Comparison of ENCODE assay signal across 11 cellular contexts in genomic region chr17:42290577-42290976, GRCh38. TPM values are rescaled to one million over a fixed set of nuclear protein-coding genes. Genes with fewer than 3 reads are reported as not detected.
A peak's percentile ranks its signal among the peaks of the same experiment; 100 is the strongest.
DNase-seq lines count a peak whose midpoint lies in the region; ATAC-seq and TF ChIP-seq lines count a peak whose summit lies in the region.
"Had no signal": no experiment of that assay in that cellular context is flagged by ENCODE, and none has a peak within 500 bp of the region (broad histone marks: within the 10 kb centered on the region; RNA-seq: fewer than 3 reads in every experiment).

No MANE protein-coding gene starts in this region.

- peaks cover 32% of the 10 kb centered on the region for H3K36me3 ChIP-seq in CD4-positive, CD25-positive, alpha-beta regulatory T cell (ENCODE audit: control insufficient read depth, insufficient read depth, low read length)
- H3K36me3 ChIP-seq: WERI-Rb-1 had no signal

- H3K9me3 Mint-ChIP-seq in CD4-positive, CD25-positive, alpha-beta regulatory T cell: no peaks in the 10 kb centered on the region
- no peaks in the 10 kb centered on the region for H3K9me3 Mint-ChIP-seq in activated naive CD8-positive, alpha-beta T cell (ENCODE audit: low read depth)
- no peaks in the 10 kb centered on the region for H3K9me3 Mint-ChIP-seq in natural killer cell

- H3K4me3 Mint-ChIP-seq in CD4-positive, CD25-positive, alpha-beta regulatory T cell: peak overlapping the region; percentile 89 to 97 (median 94)
- H3K4me3 Mint-ChIP-seq in activated naive CD8-positive, alpha-beta T cell: peak overlapping the region; percentile 97
- H3K4me3 Mint-ChIP-seq in natural killer cell: peak overlapping the region; percentile 75

- no peaks in the 10 kb centered on the region for H3K27me3 Mint-ChIP-seq in CD4-positive, CD25-positive, alpha-beta regulatory T cell
- H3K27me3 Mint-ChIP-seq in activated naive CD8-positive, alpha-beta T cell: no peaks in the 10 kb centered on the region
- no peaks in the 10 kb centered on the region for H3K27me3 Mint-ChIP-seq in natural killer cell (ENCODE audit: low read depth in 2 of 2)

- H3K36me3 Mint-ChIP-seq in CD4-positive, CD25-positive, alpha-beta regulatory T cell: peaks cover 23% of the 10 kb centered on the region
- peaks cover 19% of the 10 kb centered on the region for H3K36me3 Mint-ChIP-seq in activated naive CD8-positive, alpha-beta T cell
- H3K36me3 Mint-ChIP-seq in natural killer cell: no peaks in the 10 kb centered on the region

- H3K27me3 ChIP-seq in CD4-positive, CD25-positive, alpha-beta regulatory T cell (ENCODE audit: control insufficient read depth, insufficient read depth, low read length): no peaks in the 10 kb centered on the region

- ATAC-seq in CD4-positive, CD25-positive, alpha-beta regulatory T cell (ENCODE audit: low read depth in 2 of 2): no peak
- no peak for ATAC-seq in natural killer cell
- no peak for ATAC-seq in HG03469 (IDR thresholded peaks at IDR 0.05; ENCODE audit: unreplicated experiment)
- no peak for ATAC-seq in HG03280 (IDR thresholded peaks at IDR 0.05; ENCODE audit: unreplicated experiment)

- no peaks in the 10 kb centered on the region for H3K9me3 ChIP-seq in CD4-positive, CD25-positive, alpha-beta regulatory T cell (ENCODE audit: control insufficient read depth in 2 of 2, low read length in 2 of 2)

- H3K4me3 ChIP-seq in CD4-positive, CD25-positive, alpha-beta regulatory T cell (ENCODE audit: low read depth, low read length): peak overlapping the region; percentile 55

- H3K4me1 Mint-ChIP-seq in CD4-positive, CD25-positive, alpha-beta regulatory T cell: peaks cover 7 to 63% (median 51%) of the 10 kb centered on the region in 4 donors
- peaks cover 59% of the 10 kb centered on the region for H3K4me1 Mint-ChIP-seq in activated naive CD8-positive, alpha-beta T cell (ENCODE audit: low read depth)
- H3K4me1 Mint-ChIP-seq in natural killer cell: peaks cover 43 to 51% of the 10 kb centered on the region in 2 donors

- H3K27ac Mint-ChIP-seq in CD4-positive, CD25-positive, alpha-beta regulatory T cell: peak overlapping the region; percentile 52 to 94 (median 94)
- H3K27ac Mint-ChIP-seq in activated naive CD8-positive, alpha-beta T cell: peak overlapping the region; percentile 97
- H3K27ac Mint-ChIP-seq in natural killer cell: peak overlapping the region; percentile 93 to 95

- peaks cover 41% of the 10 kb centered on the region for H3K4me1 ChIP-seq in CD4-positive, CD25-positive, alpha-beta regulatory T cell (ENCODE audit: control insufficient read depth, insufficient read depth, low read length, poor library complexity, severe bottlenecking)

- no peak for DNase-seq in CD4-positive, CD25-positive, alpha-beta regulatory T cell
- DNase-seq in D341Med (ENCODE audit: low spot score) (peak; percentile 27), natural killer cell (no peak), NCI-H2196 treated with DMSO at 0.1 percent for 48 hours (lab: John Stamatoyannopoulos, UW; ENCODE audit: unreplicated experiment) (no peak)
- DNase-seq: activated gamma-delta T cell; NCI-H2029; NK-92 treated with Interleukin-12 subunit alpha and Interleukin-12 subunit beta, amount 100 ng/mL, for 24 hours; WERI-Rb-1 had no signal

- peak overlapping the region; percentile 95 for H3K27ac ChIP-seq in CD4-positive, CD25-positive, alpha-beta regulatory T cell (ENCODE audit: insufficient read depth, low read length, poor library complexity, severe bottlenecking)
- H3K27ac ChIP-seq: WERI-Rb-1 had no signal

- intact Hi-C loops in natural killer cell (cut with micrococcal nuclease): no loop called here

- no peak for TF ChIP-seq CTCF in natural killer cell (IDR thresholded peaks at IDR 0.05)

RNA-seq across cellular contexts. Expression of gene STAT5A, which starts 2.3 kb away (rescaled TPM):
- total RNA-seq in CD4-positive, CD25-positive, alpha-beta regulatory T cell: 177 TPM
- 10 to 100 TPM; 71.1 to 90.9 (median 76.7) TPM for polyA plus RNA-seq in CD4-positive, CD25-positive, alpha-beta regulatory T cell
- 100 to 1,000 TPM; 112 to 135 (median 117) TPM for total RNA-seq in natural killer cell

RNA-seq across cellular contexts. Expression of gene STAT5B, which starts 14.4 kb away (rescaled TPM):
- 241 TPM for total RNA-seq in CD4-positive, CD25-positive, alpha-beta regulatory T cell
- polyA plus RNA-seq in CD4-positive, CD25-positive, alpha-beta regulatory T cell: 100 to 1,000 TPM; 109 to 117 (median 112) TPM
- total RNA-seq in natural killer cell: 100 to 1,000 TPM in 2 of 3 donors, 10 to 100 TPM in 1; 79.9 to 112 (median 103) TPM
